Comparison of ENCODE assay signal across 9 cellular contexts in the genomic region with DNA sequence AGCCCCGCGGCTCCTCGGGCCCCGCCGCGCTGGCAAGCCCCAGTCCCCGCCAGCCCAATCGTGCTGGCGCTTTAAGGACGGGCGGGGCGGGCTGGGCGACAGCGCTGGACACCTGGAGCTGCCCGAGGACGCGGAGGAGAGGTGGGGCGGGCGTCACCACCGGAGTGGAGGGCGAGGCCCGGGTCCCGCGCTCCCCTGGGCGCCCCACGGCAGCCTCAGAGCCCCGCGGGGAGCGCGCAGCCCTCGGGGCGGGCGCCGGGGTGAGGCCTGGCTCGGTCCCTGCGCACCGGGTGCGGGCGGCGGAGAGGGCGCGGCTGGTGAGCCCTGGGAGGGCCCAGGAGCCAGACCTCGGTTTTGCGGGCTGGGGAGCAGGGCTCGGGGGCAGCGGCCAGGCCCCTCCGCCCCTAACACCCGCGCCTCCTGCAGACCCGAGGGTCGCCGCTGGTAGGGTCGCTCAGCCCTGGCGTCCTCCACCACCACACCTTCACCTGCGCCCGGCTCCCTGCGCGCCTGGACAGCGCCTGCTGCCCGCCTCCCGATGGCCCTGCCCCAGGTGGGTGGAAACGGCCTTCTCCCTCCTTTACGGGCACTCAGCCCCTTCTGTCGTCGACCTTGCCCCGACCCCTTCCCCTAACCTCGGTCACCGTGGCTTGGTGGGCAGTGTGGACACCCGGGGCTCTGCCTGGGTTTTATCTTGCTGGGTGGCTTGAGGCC. TPM values are rescaled to one million over a fixed set of nuclear protein-coding genes. Genes with fewer than 3 reads are reported as not detected.
DNase-seq lines count a peak whose midpoint lies in the region; ATAC-seq and TF ChIP-seq lines count a peak whose summit lies in the region.
"Had no signal": no experiment of that assay in that cellular context is flagged by ENCODE, and none has a peak within 500 bp of the region (broad histone marks: within the 10 kb centered on the region; RNA-seq: fewer than 3 reads in every experiment).

TMEM61 (plus strand) TSS at position 101 of the 714 bp plus-strand sequence; CDS start at position 539, 438 bp downstream.

- peaks cover 58% of the 10 kb centered on the region for H3K27me3 Mint-ChIP-seq in brain

- peak within 1 kb of the TSS in 1 of 5 experiments; percentile 7 for H3K27ac Mint-ChIP-seq in brain

- H3K27ac ChIP-seq in HUES48 (ENCODE audit: low read depth, low read length), result no peak within 1 kb of the TSS
- no peak within 1 kb of the TSS for H3K27ac ChIP-seq in iPS-20b (ENCODE audit: low read length)
- H3K27ac ChIP-seq in smooth muscle cell (ENCODE audit: low read depth), result no peak within 1 kb of the TSS

- peak within 1 kb of the TSS; percentile 50 to 71 (median 62) for H3K4me3 Mint-ChIP-seq in brain

- H3F3A ChIP-seq in smooth muscle cell (ENCODE audit: low read depth), result no peaks in the 10 kb centered on the region

- H4K20me1 ChIP-seq in smooth muscle cell (ENCODE audit: low read depth), result no peaks in the 10 kb centered on the region

- H3K36me3 ChIP-seq in HUES48 (ENCODE audit: control insufficient read depth, insufficient read depth, low read length) (no peaks in the 10 kb centered on the region), iPS-20b (ENCODE audit: insufficient read depth, low read depth, low read length) (no peaks in the 10 kb centered on the region), smooth muscle cell (ENCODE audit: low read depth) (no peaks in the 10 kb centered on the region)

- H3K9me3 Mint-ChIP-seq in brain, result peaks cover 0 to 3% (median 0%) of the 10 kb centered on the region in 5 experiments

- H3K9me3 ChIP-seq in HUES48 (ENCODE audit: control insufficient read depth, insufficient read depth, low read length) (no peaks in the 10 kb centered on the region), iPS-20b (ENCODE audit: insufficient read depth, low read depth, low read length) (no peaks in the 10 kb centered on the region), smooth muscle cell (replicated peaks; ENCODE audit: low read depth) (no peaks in the 10 kb centered on the region)

- no peak within 1 kb of the TSS for H3K9ac ChIP-seq in HUES48 (ENCODE audit: low read depth, low read length)
- no peak within 1 kb of the TSS for H3K9ac ChIP-seq in iPS-20b (ENCODE audit: low read depth, low read length)
- no peak within 1 kb of the TSS for H3K9ac ChIP-seq in smooth muscle cell (ENCODE audit: low read depth)

- TF ChIP-seq CTCF in brain (conservative IDR thresholded peaks at IDR 0.05), result no peak
- no peak for TF ChIP-seq CTCF in smooth muscle cell (IDR thresholded peaks at IDR 0.05; ENCODE audit: borderline replicate concordance, insufficient read depth, poor library complexity, severe bottlenecking)

- H3K27me3 ChIP-seq in HUES48 (ENCODE audit: control insufficient read depth, insufficient read depth, low read length), result peaks cover 41% of the 10 kb centered on the region
- peaks cover 48% of the 10 kb centered on the region for H3K27me3 ChIP-seq in iPS-20b (ENCODE audit: insufficient read depth, low read length)
- H3K27me3 ChIP-seq in smooth muscle cell (ENCODE audit: low read depth), result peaks cover 65% of the 10 kb centered on the region

- no peak for ATAC-seq in HG03280 (IDR thresholded peaks at IDR 0.05; ENCODE audit: unreplicated experiment)

- H3K79me2 ChIP-seq in smooth muscle cell (ENCODE audit: low read depth), result no peaks in the 10 kb centered on the region

- peak within 1 kb of the TSS; percentile 87 for H3K4me2 ChIP-seq in smooth muscle cell

- 16% methylated on average over 38 of the region's 69 CpGs for WGBS in smooth muscle cell (ENCODE audit: low lambda C conversion rate)

- no peak within 1 kb of the TSS for H2AFZ ChIP-seq in smooth muscle cell (ENCODE audit: low read depth)

- H3K4me1 Mint-ChIP-seq in brain, result peaks cover 24% of the 10 kb centered on the region

- peaks cover 7% of the 10 kb centered on the region for H3K4me1 ChIP-seq in HUES48 (ENCODE audit: control insufficient read depth, insufficient read depth, low read length)
- peaks cover 6% of the 10 kb centered on the region for H3K4me1 ChIP-seq in iPS-20b (ENCODE audit: insufficient read depth, low read length)
- no peaks in the 10 kb centered on the region for H3K4me1 ChIP-seq in smooth muscle cell (ENCODE audit: low read depth)

- H3K36me3 Mint-ChIP-seq in brain, result no peaks in the 10 kb centered on the region

- no peak for DNase-seq in smooth muscle cell (lab: John Stamatoyannopoulos, UW; ENCODE audit: unreplicated experiment)
- DNase-seq in midbrain (lab: John Stamatoyannopoulos, UW), result no peak
- no peak for DNase-seq in nucleus accumbens (lab: John Stamatoyannopoulos, UW)
- no peak for DNase-seq in NCI-H82 treated with DMSO at 0.1 percent for 48 hours (lab: John Stamatoyannopoulos, UW; ENCODE audit: unreplicated experiment)
- DNase-seq: activated gamma-delta T cell had no signal

- peak within 1 kb of the TSS; percentile 53 for H3K4me3 ChIP-seq in HUES48 (ENCODE audit: low read depth, low read length)
- peak within 1 kb of the TSS; percentile 60; the same call in 1 of the 2 replicates for H3K4me3 ChIP-seq in iPS-20b (ENCODE audit: low read length)
- H3K4me3 ChIP-seq in smooth muscle cell, result peak within 1 kb of the TSS; percentile 53

RNA-seq across cellular contexts. Expression of gene TMEM61, which starts in this region (rescaled TPM):
- polyA plus RNA-seq in brain (ENCODE audit: insufficient read depth, low read depth, low replicate concordance), result 11.7 TPM
- total RNA-seq in smooth muscle cell, result 0.13 and 0.18 TPM in 2 replicates
- 0.44 and 0.86 TPM in 2 replicates for polyA plus RNA-seq in smooth muscle cell
